In the genomic region with DNA sequence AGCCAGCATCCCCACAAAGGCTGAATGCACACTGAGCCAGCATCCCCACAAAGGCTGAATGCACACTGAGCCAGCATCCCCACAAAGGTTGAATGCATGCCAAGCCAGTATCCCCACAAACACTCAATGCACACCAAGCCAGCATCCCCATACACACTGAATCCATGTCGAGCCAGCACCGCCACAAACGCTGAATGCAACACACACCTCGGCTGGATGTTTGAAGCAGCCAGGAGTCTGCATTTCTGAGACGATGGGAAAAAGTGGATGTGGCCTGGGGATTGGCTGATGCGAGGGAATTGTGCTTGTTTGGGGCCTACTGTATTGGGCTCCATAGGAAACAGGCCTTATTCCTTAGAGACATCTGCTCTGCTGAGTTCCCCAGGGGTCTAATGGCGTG, we compare ENCODE assay signal across 24 cellular contexts.
"Had no signal": no experiment of that assay in that cellular context is flagged by ENCODE, and none has a peak within 500 bp of the region (broad histone marks: within the 10 kb centered on the region; RNA-seq: fewer than 3 reads in every experiment).

No MANE protein-coding gene starts in this region.

- H3K4me3 Mint-ChIP-seq: activated B cell treated with CpG ODN at 0.5 μM for 24 hours; activated CD4-positive, alpha-beta T cell treated with anti-CD3 and anti-CD28 coated beads, Interleukin-2, amount 10 ng/mL, durations not matched to agents 24 days and 14 days; activated naive CD4-positive, alpha-beta T cell treated with anti-CD3 and anti-CD28 coated beads for 36 hours; activated naive CD8-positive, alpha-beta T cell treated with anti-CD3 and anti-CD28 coated beads for 36 hours; activated T-helper 17 cell treated with anti-CD3 and anti-CD28 coated beads, Interleukin-2, amount 50 U/mL, for 72 hours; IgD-negative memory B cell; T-cell had no signal

- DNase-seq: activated B cell treated with CpG ODN at 0.5 μM for 24 hours; activated CD4-positive, alpha-beta T cell treated with anti-CD3 and anti-CD28 coated beads for 1 hour; activated CD4-positive, alpha-beta T cell treated with anti-CD3 and anti-CD28 coated beads, Interleukin-2, amount 10 ng/mL, durations not matched to agents 24 days and 14 days; activated CD4-positive, alpha-beta T cell treated with anti-CD3 and anti-CD28 coated beads, Interleukin-2, amount 50 U/mL, for 48 hours; activated gamma-delta T cell; activated naive CD4-positive, alpha-beta T cell treated with anti-CD3 and anti-CD28 coated beads for 36 hours; activated naive CD8-positive, alpha-beta T cell treated with anti-CD3 and anti-CD28 coated beads for 36 hours; activated T-cell treated with anti-CD3 and anti-CD28 coated beads for 4 hours; activated T-cell treated with anti-CD3 and anti-CD28 coated beads, Interleukin-2, amount 50 U/mL, for 48 hours; brain microvascular endothelial cell; KG1; NCI-H1048; NCI-H187; NCI-H2081; NCI-H446 treated with DMSO at 0.1 percent for 48 hours; NCI-H524 treated with DMSO at 0.1 percent for 48 hours; NCI-H774; SIG-M5; T-cell; T-helper 2 cell; T1000 had no signal

- H3K4me3 ChIP-seq: cardiac muscle cell had no signal

- H3K27ac Mint-ChIP-seq: activated B cell treated with CpG ODN at 0.5 μM for 24 hours; activated naive CD4-positive, alpha-beta T cell treated with anti-CD3 and anti-CD28 coated beads for 36 hours; activated naive CD8-positive, alpha-beta T cell treated with anti-CD3 and anti-CD28 coated beads for 36 hours; activated T-helper 17 cell treated with anti-CD3 and anti-CD28 coated beads, Interleukin-2, amount 50 U/mL, for 72 hours; IgD-negative memory B cell; T-cell had no signal

- ATAC-seq: activated T-helper 17 cell treated with anti-CD3 and anti-CD28 coated beads, Interleukin-2, amount 50 U/mL, for 72 hours; T-cell had no signal

- H3K27ac ChIP-seq: brain microvascular endothelial cell, cardiac muscle cell had no signal

- H3K36me3 ChIP-seq: brain microvascular endothelial cell, cardiac muscle cell had no signal

- H3K9me3 Mint-ChIP-seq: activated T-helper 17 cell treated with anti-CD3 and anti-CD28 coated beads, Interleukin-2, amount 50 U/mL, for 72 hours had no signal

- H3K36me3 Mint-ChIP-seq: IgD-negative memory B cell, T-cell had no signal

- H3K4me1 Mint-ChIP-seq: activated B cell treated with CpG ODN at 0.5 μM for 24 hours; activated CD4-positive, alpha-beta T cell treated with anti-CD3 and anti-CD28 coated beads, Interleukin-2, amount 10 ng/mL, durations not matched to agents 24 days and 14 days; activated naive CD8-positive, alpha-beta T cell treated with anti-CD3 and anti-CD28 coated beads for 36 hours; activated T-helper 17 cell treated with anti-CD3 and anti-CD28 coated beads, Interleukin-2, amount 50 U/mL, for 72 hours; IgD-negative memory B cell; T-cell had no signal
